Comparison of ENCODE assay signal across 26 cellular contexts in the genomic region with DNA sequence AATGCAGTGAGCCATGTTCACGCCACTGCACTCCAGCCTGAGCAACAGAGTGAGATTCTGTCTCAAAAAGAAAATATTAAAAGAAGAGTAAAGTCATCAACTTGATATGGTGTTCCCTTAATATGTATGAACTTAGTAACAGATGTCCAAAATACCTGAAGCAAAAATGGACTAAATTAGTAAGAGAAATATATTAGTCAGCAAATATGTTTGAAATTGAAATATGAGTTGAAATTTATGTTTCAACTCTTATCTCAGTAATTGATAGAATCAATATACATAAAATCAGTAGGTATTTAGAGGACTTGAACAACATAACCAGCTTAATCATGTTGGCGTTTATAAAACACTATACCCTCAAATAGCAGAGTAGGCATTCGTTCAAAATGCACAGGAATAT.
"Had no signal": no experiment of that assay in that cellular context is flagged by ENCODE, and none has a peak within 500 bp of the region (broad histone marks: within the 10 kb centered on the region; RNA-seq: fewer than 3 reads in every experiment).

No MANE protein-coding gene starts in this region.

- H3K4me3 ChIP-seq: colonic mucosa, coronary artery, dorsolateral prefrontal cortex, esophagus muscularis mucosa, esophagus squamous epithelium, gastrocnemius medialis, gastroesophageal sphincter, heart left ventricle, heart right ventricle, hepatocyte had no signal

- ATAC-seq: effector memory CD8-positive, alpha-beta T cell; esophagus mucosa; foreskin keratinocyte; gastrocnemius medialis; gastroesophageal sphincter; heart left ventricle; heart right ventricle had no signal

- H3K27me3 ChIP-seq: dorsolateral prefrontal cortex, esophagus muscularis mucosa, esophagus squamous epithelium, foreskin keratinocyte, gastrocnemius medialis, gastroesophageal sphincter, heart left ventricle, heart right ventricle, hepatocyte had no signal

- H2AFZ ChIP-seq: hepatocyte had no signal

- DNase-seq: colonic mucosa; cortex of kidney; dermis blood vessel endothelial cell; dorsolateral prefrontal cortex; effector CD4-positive, alpha-beta T cell; effector CD8-positive, alpha-beta T cell; effector memory CD4-positive, alpha-beta T cell; effector memory CD8-positive, alpha-beta T cell; endodermal cell; erythroblast; esophagus squamous epithelium; foreskin fibroblast; foreskin keratinocyte; foreskin melanocyte; gastrocnemius medialis; glutamatergic neuron; head of caudate nucleus; heart left ventricle; heart right ventricle had no signal

- H3K79me2 ChIP-seq: hepatocyte had no signal

- H3K4me1 ChIP-seq: colonic mucosa, esophagus muscularis mucosa, esophagus squamous epithelium, foreskin keratinocyte, gastrocnemius medialis, gastroesophageal sphincter, heart left ventricle, heart right ventricle had no signal

- H3K27ac ChIP-seq: colonic mucosa, coronary artery, dorsolateral prefrontal cortex, epithelial cell of prostate, esophagus muscularis mucosa, esophagus squamous epithelium, foreskin keratinocyte, gastrocnemius medialis, gastroesophageal sphincter, heart left ventricle, heart right ventricle, hepatocyte had no signal

- H3K4me2 ChIP-seq: hepatocyte had no signal

- FAIRE-seq: endothelial cell of umbilical vein had no signal

- H3K9me3 ChIP-seq: colonic mucosa, esophagus muscularis mucosa, esophagus squamous epithelium, gastrocnemius medialis, gastroesophageal sphincter, heart left ventricle had no signal

- H3K36me3 ChIP-seq: colonic mucosa, esophagus muscularis mucosa, esophagus squamous epithelium, gastrocnemius medialis, gastroesophageal sphincter, heart left ventricle, heart right ventricle had no signal
